ENCODE assay signal across 13 cellular contexts in genomic region chr16:68782198-68783174, GRCh38. TPM values are rescaled to one million over a fixed set of nuclear protein-coding genes. Genes with fewer than 3 reads are reported as not detected.
DNase-seq lines count a peak whose midpoint lies in the region; ATAC-seq and TF ChIP-seq lines count a peak whose summit lies in the region.
"Had no signal": no experiment of that assay in that cellular context is flagged by ENCODE, and none has a peak within 500 bp of the region (broad histone marks: within the 10 kb centered on the region; RNA-seq: fewer than 3 reads in every experiment).

No MANE protein-coding gene starts in this region.

- no peaks in the 10 kb centered on the region for H3K79me2 ChIP-seq in Karpas-422 (ENCODE audit: low read length)

- TF ChIP-seq POLR2A in tibial nerve (IDR thresholded peaks at IDR 0.05) (no peak), vagina (IDR thresholded peaks at IDR 0.05) (no peak)

- no peaks in the 10 kb centered on the region for H3K27me3 Mint-ChIP-seq in memory B cell

- no peaks in the 10 kb centered on the region for H4K20me1 ChIP-seq in Karpas-422 (ENCODE audit: insufficient read depth, low read depth, low read length)

- H3K4me3 ChIP-seq in tibial nerve (no peak overlapping the region), vagina (no peak overlapping the region), Karpas-422 (ENCODE audit: low read length) (no peak overlapping the region)
- H3K4me3 ChIP-seq: GM23248, lung had no signal

- H3K4me2 ChIP-seq in Karpas-422 (ENCODE audit: low read depth, low read length, poor library complexity, severe bottlenecking), result no peak overlapping the region
- H3K4me2 ChIP-seq: SK-N-SH had no signal

- peak overlapping the region; percentile 2 for H3K27ac Mint-ChIP-seq in memory B cell

- WGBS in tibial nerve, 2 donors, result 84 to 85% methylated on average over 16 of the region's 16 CpGs

- peak overlapping the region in 1 of 4 donors; percentile 66 for H3K27ac ChIP-seq in tibial nerve
- H3K27ac ChIP-seq in vagina, result no peak overlapping the region
- H3K27ac ChIP-seq in Karpas-422 (ENCODE audit: low read length), result no peak overlapping the region
- H3K27ac ChIP-seq: GM23248 had no signal

- TF ChIP-seq CTCF in GM10266 (IDR thresholded peaks at IDR 0.05; ENCODE audit: control insufficient read depth, insufficient read depth, low read depth, missing control alignments) (no peak), tibial nerve (IDR thresholded peaks at IDR 0.05) (no peak), vagina (IDR thresholded peaks at IDR 0.05) (no peak)

- ATAC-seq in GM21515 (IDR thresholded peaks at IDR 0.05; ENCODE audit: unreplicated experiment) (peak; percentile 74), memory B cell (ENCODE audit: low read depth) (peak; percentile 92), GM18858 (IDR thresholded peaks at IDR 0.05; ENCODE audit: unreplicated experiment) (no peak)
- ATAC-seq: esophagus mucosa had no signal

- H3K36me3 ChIP-seq in tibial nerve (no peaks in the 10 kb centered on the region), vagina (no peaks in the 10 kb centered on the region), Karpas-422 (ENCODE audit: insufficient read depth, low read length) (no peaks in the 10 kb centered on the region)

- no peaks in the 10 kb centered on the region for H3K9me3 Mint-ChIP-seq in memory B cell

- TF ChIP-seq EP300 in tibial nerve (IDR thresholded peaks at IDR 0.05), result no peak

- H3K9me3 ChIP-seq in tibial nerve (no peaks in the 10 kb centered on the region), vagina (no peaks in the 10 kb centered on the region), Karpas-422 (ENCODE audit: low read length) (no peaks in the 10 kb centered on the region)
- H3K9me3 ChIP-seq: SK-N-SH had no signal

- H3K27me3 ChIP-seq in tibial nerve (no peaks in the 10 kb centered on the region), vagina (no peaks in the 10 kb centered on the region), Karpas-422 (ENCODE audit: low read length) (no peaks in the 10 kb centered on the region)

- H2AFZ ChIP-seq in Karpas-422 (ENCODE audit: low read length), result no peak overlapping the region
- H2AFZ ChIP-seq: GM23248 had no signal

- peaks cover 0 to 16% (median 5%) of the 10 kb centered on the region in 4 donors for H3K4me1 ChIP-seq in tibial nerve
- H3K4me1 ChIP-seq in vagina, result peaks cover 17% of the 10 kb centered on the region
- H3K4me1 ChIP-seq in Karpas-422 (ENCODE audit: low read length), result no peaks in the 10 kb centered on the region

- peaks cover 4% of the 10 kb centered on the region for H3K4me1 Mint-ChIP-seq in memory B cell

- H3K9ac ChIP-seq in Karpas-422 (ENCODE audit: low read length), result no peak overlapping the region
- H3K9ac ChIP-seq: GM23248, SK-N-SH had no signal

- H3K36me3 Mint-ChIP-seq in memory B cell, result no peaks in the 10 kb centered on the region

- H3K4me3 Mint-ChIP-seq in memory B cell, result no peak overlapping the region

- no peaks in the 10 kb centered on the region for H3K9me2 ChIP-seq in Karpas-422 (replicated peaks; ENCODE audit: insufficient read depth, low read length)
- H3K9me2 ChIP-seq: SK-N-SH had no signal

- peak; percentile 33 for DNase-seq in GM10266 (ENCODE audit: extremely low spot score)
- DNase-seq in NAMALWA (ENCODE audit: low spot score), result peak; percentile 47
- DNase-seq in memory B cell (ENCODE audit: low spot score in 2 of 2), result peak; percentile 12 to 18
- DNase-seq in tibial nerve (ENCODE audit: low spot score in 2 of 2), result no peak
- DNase-seq in vagina (ENCODE audit: extremely low spot score in 2 of 2), result no peak
- DNase-seq in Karpas-422, result no peak
- DNase-seq: activated naive CD4-positive, alpha-beta T cell; GM23248; SK-N-SH had no signal

- intact Hi-C loops in vagina (cut with DNase I), result no loop called here

RNA-seq across cellular contexts. Expression of gene CDH1, which starts 45.4 kb away (rescaled TPM):
- 10 to 100 TPM; 17.9 to 32.9 (median 20.2) TPM for total RNA-seq in tibial nerve
- 116 TPM for total RNA-seq in vagina
- total RNA-seq in Karpas-422 (2014; rRNA removed; shearing (Covaris generic); ENCODE audit: low replicate concordance), result not detected in 2 replicates
- total RNA-seq: GM23248 had no signal

Comparison
In these comparisons a context has a peak if more than half of its experiments do, and no peak if none do; other contexts are left out.
1. DNase-seq: peak in GM10266 (single experiment), NAMALWA (single experiment) and memory B cell (2 of 2); none in tibial nerve (0 of 2), vagina (0 of 2) and Karpas-422 (single experiment).
2. RNA of gene CDH1, which starts 45.4 kb away (total RNA-seq): 116 TPM in vagina (single experiment) and 17.9 to 32.9 TPM in tibial nerve; not detected in Karpas-422; every median in the first group is over 10 times any median in the second.